ENCODE assay signal across 9 cellular contexts in genomic region chr5:91225848-91226686, GRCh38.
DNase-seq lines count a peak whose midpoint lies in the region; ATAC-seq and TF ChIP-seq lines count a peak whose summit lies in the region.
"Had no signal": no experiment of that assay in that cellular context is flagged by ENCODE, and none has a peak within 500 bp of the region (broad histone marks: within the 10 kb centered on the region; RNA-seq: fewer than 3 reads in every experiment).

No MANE protein-coding gene starts in this region.

- H2AFZ ChIP-seq in SK-N-SH (ENCODE audit: low read depth), result no peak overlapping the region

- H3K27me3 ChIP-seq in SK-N-SH (ENCODE audit: insufficient read depth), result no peaks in the 10 kb centered on the region
- H3K27me3 ChIP-seq in tibial nerve, result no peaks in the 10 kb centered on the region
- H3K27me3 ChIP-seq: cardiac muscle cell had no signal

- H3K36me3 ChIP-seq in SK-N-SH (replicated peaks in 1 of 2; ENCODE audit: control insufficient read depth in 1 of 2, insufficient read depth in 2 of 2, low read length in 1 of 2) (no peaks in the 10 kb centered on the region), tibial nerve (no peaks in the 10 kb centered on the region)
- H3K36me3 ChIP-seq: cardiac muscle cell had no signal

- WGBS in SK-N-SH (ENCODE audit: low lambda C conversion rate), result 83% methylated on average over 10 of the region's 10 CpGs
- WGBS in tibial nerve, 2 donors, result 81 to 83% methylated on average over 10 of the region's 10 CpGs

- H3K9me2 ChIP-seq in SK-N-SH, result no peaks in the 10 kb centered on the region

- CTCF ChIA-PET in SK-N-SH (lab: Yijun Ruan, JAX), result interaction anchor here (0.7 to 3.8 kb wide), 10 partner anchors 12 to 361 kb away, joined by 3 to 39 read pairs (median 4); partner anchors contain the start of gene ARRDC3

- peak; percentile 6 for DNase-seq in NCI-H1105 treated with DMSO at 0.1 percent for 48 hours (lab: John Stamatoyannopoulos, UW)
- DNase-seq in NCI-H1105 (lab: John Stamatoyannopoulos, UW), result no peak
- DNase-seq in SK-N-SH, result no peak
- peak; percentile 21 for DNase-seq in activated naive CD8-positive, alpha-beta T cell treated with anti-CD3 and anti-CD28 coated beads, Interleukin-2, amount 50 U/mL, for 16 hours (ENCODE audit: low read depth, low spot score)
- peak; percentile 49 for DNase-seq in left lobe of liver (ENCODE audit: low spot score)
- peak; percentile 7 to 40 for DNase-seq in stimulated activated CD8-positive, alpha-beta memory T cell treated with anti-CD3 and anti-CD28 coated beads, Interleukin-7, amount 100 ng/mL, for 48 hours (ENCODE audit: extremely low read depth in 1 of 2, low read depth in 1 of 2)
- DNase-seq in tibial nerve (ENCODE audit: low spot score in 2 of 2), result no peak

- ATAC-seq in HG03045 (IDR thresholded peaks at IDR 0.05; ENCODE audit: unreplicated experiment) (peak; percentile 55), left lobe of liver (peak; percentile 75)

- no peak overlapping the region for H3K9ac ChIP-seq in SK-N-SH

- H3K4me1 ChIP-seq in SK-N-SH (ENCODE audit: control insufficient read depth in 1 of 2, insufficient read depth in 2 of 2, low read depth in 1 of 2, low read length in 1 of 2) (peaks cover 0 to 4% of the 10 kb centered on the region in 2 experiments; a peak in 1 of 4 replicates), tibial nerve (peaks cover 0 to 17% (median 0%) of the 10 kb centered on the region in 4 donors)

- no peaks in the 10 kb centered on the region for H3F3A ChIP-seq in SK-N-SH (replicated peaks; ENCODE audit: insufficient read depth)

- peak; percentile 68 for TF ChIP-seq RAD21 in SK-N-SH (IDR thresholded peaks at IDR 0.05; ENCODE audit: low read length)

- no peak overlapping the region for H3K27ac ChIP-seq in SK-N-SH (ENCODE audit: low read depth in 2 of 2, low read length in 1 of 2)
- H3K27ac ChIP-seq in tibial nerve, result no peak overlapping the region
- H3K27ac ChIP-seq: cardiac muscle cell had no signal

- no peak for TF ChIP-seq POLR2A in tibial nerve (IDR thresholded peaks at IDR 0.05)

- TF ChIP-seq EP300 in SK-N-SH (IDR thresholded peaks at IDR 0.05; ENCODE audit: borderline replicate concordance in 1 of 2, low read depth in 1 of 2, low read length in 1 of 2), result no peak
- no peak for TF ChIP-seq EP300 in tibial nerve (IDR thresholded peaks at IDR 0.05)

- H3K79me2 ChIP-seq in SK-N-SH (ENCODE audit: insufficient read depth), result no peaks in the 10 kb centered on the region

- no peaks in the 10 kb centered on the region for H4K20me1 ChIP-seq in SK-N-SH (ENCODE audit: insufficient read depth)

- peak; percentile 37 for TF ChIP-seq CTCF in SK-N-SH (IDR thresholded peaks at IDR 0.05)
- TF ChIP-seq CTCF in tibial nerve (IDR thresholded peaks at IDR 0.05), result peak in 2 of 5 experiments; percentile 9 to 17

- no peak overlapping the region for H3K4me2 ChIP-seq in SK-N-SH

- H3K4me3 ChIP-seq in SK-N-SH (ENCODE audit: low read depth in 2 of 2, low read length in 1 of 2), result no peak overlapping the region
- H3K4me3 ChIP-seq in tibial nerve, result no peak overlapping the region
- H3K4me3 ChIP-seq: cardiac muscle cell had no signal

- H3K9me3 ChIP-seq in SK-N-SH, result no peaks in the 10 kb centered on the region
- peaks cover 0 to 7% (median 0%) of the 10 kb centered on the region in 4 donors for H3K9me3 ChIP-seq in tibial nerve

- POLR2A ChIA-PET in SK-N-SH (lab: Yijun Ruan, JAX), result interaction anchor here (1.0 kb wide), 1 partner anchor 155 kb away, joined by 3 read pairs; no protein-coding TSS in a partner anchor

TF ChIP-seq in SK-N-SH, 30 proteins besides CTCF, POLR2A, EP300 and RAD21:
- TF ChIP-seq FOSL2 (IDR thresholded peaks at IDR 0.05; ENCODE audit: borderline replicate concordance, low read depth), result no peak
- no peak for TF ChIP-seq TCF12 (IDR thresholded peaks at IDR 0.05)
- TF ChIP-seq SMC3 (IDR thresholded peaks at IDR 0.05; ENCODE audit: low read depth, low read length), result peak; percentile 56

Comparison
In these comparisons a context has a peak if more than half of its experiments do, and no peak if none do; other contexts are left out.
1. DNase-seq: peak in NCI-H1105 treated with DMSO at 0.1 percent for 48 hours (single experiment), activated naive CD8-positive, alpha-beta T cell treated with anti-CD3 and anti-CD28 coated beads, Interleukin-2, amount 50 U/mL, for 16 hours (single experiment), left lobe of liver (single experiment) and stimulated activated CD8-positive, alpha-beta memory T cell treated with anti-CD3 and anti-CD28 coated beads, Interleukin-7, amount 100 ng/mL, for 48 hours (2 of 2); none in NCI-H1105 (single experiment), SK-N-SH (single experiment) and tibial nerve (0 of 2).